In genomic region chr10:7484456-7485266, GRCh38 we compare ENCODE assay signal across 8 cellular contexts.
DNase-seq lines count a peak whose midpoint lies in the region; ATAC-seq and TF ChIP-seq lines count a peak whose summit lies in the region.

No MANE protein-coding gene starts in this region.

- no peaks in the 10 kb centered on the region for H3K36me3 Mint-ChIP-seq in activated B cell treated with CpG ODN at 0.5 μM for 24 hours (ENCODE audit: low read depth)

- DNase-seq in activated CD4-positive, CD25-positive, alpha-beta regulatory T cell treated with anti-CD3 and anti-CD28 coated beads, Interleukin-2, amount 50 U/mL, for 16 hours (ENCODE audit: low read depth, low spot score), result peak; percentile 31
- DNase-seq in activated CD4-positive, CD25-positive, alpha-beta regulatory T cell treated with anti-CD3 and anti-CD28 coated beads, Interleukin-2, amount 50 U/mL, for 72 hours, result no peak
- no peak for DNase-seq in activated B cell treated with CpG ODN at 0.5 μM for 24 hours
- DNase-seq in islet precursor cell, result peak; percentile 63
- no peak for DNase-seq in DMS79 (lab: John Stamatoyannopoulos, UW)
- DNase-seq in NCI-H1105 treated with DMSO at 0.1 percent for 48 hours (lab: John Stamatoyannopoulos, UW), result no peak

- ATAC-seq in HG03108 (IDR thresholded peaks at IDR 0.05; ENCODE audit: unreplicated experiment) (peak; percentile 54), activated B cell treated with CpG ODN at 0.5 μM for 24 hours (ENCODE audit: low read depth) (peak; percentile 32)

- no peak for TF ChIP-seq CTCF in activated B cell treated with CpG ODN at 0.5 μM for 24 hours (IDR thresholded peaks at IDR 0.05)

- peak overlapping the region; percentile 53 for H3K27ac Mint-ChIP-seq in activated B cell treated with CpG ODN at 0.5 μM for 24 hours

- intact Hi-C loops in activated B cell treated with CpG ODN at 0.5 μM for 24 hours (cut with micrococcal nuclease), result loop anchor here (1.0 to 5.0 kb wide), 4 partner anchors 8 to 38 kb away; no protein-coding TSS in a partner anchor

- no peaks in the 10 kb centered on the region for H3K27me3 ChIP-seq in thymus (ENCODE audit: control insufficient read depth, insufficient read depth)

- peak overlapping the region; percentile 76 for H3K4me3 Mint-ChIP-seq in activated B cell treated with CpG ODN at 0.5 μM for 24 hours

- no peak overlapping the region for H3K4me3 ChIP-seq in thymus (ENCODE audit: low read length)

- H3K9me3 ChIP-seq in thymus (ENCODE audit: control insufficient read depth), result no peaks in the 10 kb centered on the region

- H3K4me1 Mint-ChIP-seq in activated B cell treated with CpG ODN at 0.5 μM for 24 hours, result peaks cover 64% of the 10 kb centered on the region

- POLR2A ChIA-PET in activated B cell treated with CpG ODN at 0.5 μM for 24 hours (lab: Charles Lee), result interaction anchor here (0.9 to 1.4 kb wide), 7 partner anchors 8 to 74 kb away, joined by 3 to 8 read pairs (median 4); partner anchors contain the start of gene SFMBT2

- CTCF ChIA-PET in activated B cell treated with CpG ODN at 0.5 μM for 24 hours (lab: Charles Lee), result no interaction called here

- peaks cover 31% of the 10 kb centered on the region for H3K4me1 ChIP-seq in thymus (ENCODE audit: control insufficient read depth, insufficient read depth, low read length)

- no peaks in the 10 kb centered on the region for H3K9me3 Mint-ChIP-seq in activated B cell treated with CpG ODN at 0.5 μM for 24 hours

- WGBS in thymus, result 19% methylated on average over 13 of the region's 13 CpGs

- H3K36me3 ChIP-seq in thymus (ENCODE audit: control insufficient read depth, insufficient read depth), result no peaks in the 10 kb centered on the region

- peak overlapping the region; percentile 97 for H3K27ac ChIP-seq in thymus (ENCODE audit: low read depth)

- no peaks in the 10 kb centered on the region for H3K27me3 Mint-ChIP-seq in activated B cell treated with CpG ODN at 0.5 μM for 24 hours

Comparison
In these comparisons a context has a peak if more than half of its experiments do, and no peak if none do; other contexts are left out.
1. DNase-seq: peak in activated CD4-positive, CD25-positive, alpha-beta regulatory T cell treated with anti-CD3 and anti-CD28 coated beads, Interleukin-2, amount 50 U/mL, for 16 hours (single experiment) and islet precursor cell (single experiment); none in activated CD4-positive, CD25-positive, alpha-beta regulatory T cell treated with anti-CD3 and anti-CD28 coated beads, Interleukin-2, amount 50 U/mL, for 72 hours (single experiment), activated B cell treated with CpG ODN at 0.5 μM for 24 hours (single experiment), DMS79 (single experiment) and NCI-H1105 treated with DMSO at 0.1 percent for 48 hours (single experiment).